ENCODE assay signal across 17 cellular contexts in the genomic region with DNA sequence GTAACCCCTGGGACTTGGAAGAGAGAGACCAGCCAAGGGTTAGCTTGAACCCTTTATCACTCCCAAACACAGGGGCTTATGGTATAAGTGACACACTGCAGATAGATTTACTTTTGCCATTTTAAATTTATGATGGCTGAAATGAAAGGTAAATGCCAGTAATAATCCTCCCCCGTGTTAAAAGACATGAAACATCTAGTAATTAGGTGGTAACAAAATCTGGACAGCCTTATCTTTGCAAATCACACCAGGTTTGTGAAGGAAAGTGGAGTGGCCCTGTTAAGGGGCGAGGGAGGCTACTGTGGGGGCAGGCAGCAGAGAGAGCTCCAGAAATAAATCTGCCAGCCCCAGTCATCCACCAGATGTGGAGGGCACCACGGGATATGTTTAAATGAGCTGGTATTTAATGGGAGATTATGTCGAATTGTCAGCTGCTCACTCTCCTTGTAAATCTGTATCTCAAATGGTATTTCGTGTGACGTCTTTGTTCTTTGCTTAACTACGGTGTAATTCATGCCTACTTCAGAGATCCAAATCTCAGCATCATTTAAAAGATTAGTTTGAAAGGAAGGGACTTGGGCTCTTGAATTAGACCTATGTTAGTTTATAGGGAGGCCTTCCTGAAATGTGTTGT.
A peak's percentile ranks its signal among the peaks of the same experiment; 100 is the strongest.
DNase-seq lines count a peak whose midpoint lies in the region; ATAC-seq and TF ChIP-seq lines count a peak whose summit lies in the region.
"Had no signal": no experiment of that assay in that cellular context is flagged by ENCODE, and none has a peak within 500 bp of the region (broad histone marks: within the 10 kb centered on the region; RNA-seq: fewer than 3 reads in every experiment).

No MANE protein-coding gene starts in this region.

- H3K36me3 Mint-ChIP-seq in WTC11 (no peaks in the 10 kb centered on the region), nephron (ENCODE audit: low read depth) (peaks cover 22% of the 10 kb centered on the region)
- peaks cover 11 to 44% of the 10 kb centered on the region in 2 donors for H3K36me3 Mint-ChIP-seq in CD4-positive, alpha-beta memory T cell

- no peaks in the 10 kb centered on the region for H3K9me3 ChIP-seq in HEK293 (ENCODE audit: control insufficient read depth, insufficient read depth, low read depth, low read length)
- no peaks in the 10 kb centered on the region for H3K9me3 ChIP-seq in CD4-positive, alpha-beta memory T cell (ENCODE audit: control insufficient read depth in 1 of 2, low read length in 2 of 2)
- H3K9me3 ChIP-seq: A549 had no signal

- H3K9me3 Mint-ChIP-seq in WTC11 = no peaks in the 10 kb centered on the region
- H3K9me3 Mint-ChIP-seq in nephron = no peaks in the 10 kb centered on the region
- peaks cover 0 to 2% (median 0%) of the 10 kb centered on the region in 8 donors for H3K9me3 Mint-ChIP-seq in CD4-positive, alpha-beta memory T cell
- H3K9me3 Mint-ChIP-seq: CD8-positive, alpha-beta memory T cell had no signal

- no peak for ATAC-seq in WTC11
- no peak for ATAC-seq in foreskin keratinocyte
- ATAC-seq in GM18498 (IDR thresholded peaks at IDR 0.05; ENCODE audit: unreplicated experiment) = no peak
- ATAC-seq: A549 had no signal

- H3K4me3 Mint-ChIP-seq in WTC11 (no peak overlapping the region), nephron (no peak overlapping the region)
- H3K4me3 Mint-ChIP-seq in CD4-positive, alpha-beta memory T cell = no peak overlapping the region
- H3K4me3 Mint-ChIP-seq: CD14-positive monocyte, IgD-negative memory B cell had no signal

- no peak overlapping the region for H3K27ac ChIP-seq in HEK293 (ENCODE audit: extremely low read depth, low read depth, low read length)
- H3K27ac ChIP-seq in foreskin keratinocyte = no peak overlapping the region
- H3K27ac ChIP-seq in CD4-positive, alpha-beta memory T cell (ENCODE audit: low read depth, low read length) = no peak overlapping the region
- H3K27ac ChIP-seq: A549, KMS-11 had no signal

- H3K27me3 ChIP-seq in foreskin keratinocyte = no peaks in the 10 kb centered on the region
- H3K27me3 ChIP-seq in CD4-positive, alpha-beta memory T cell (ENCODE audit: insufficient read depth, low read length) = no peaks in the 10 kb centered on the region

- H3K36me3 ChIP-seq in HEK293 (ENCODE audit: control insufficient read depth in 2 of 2, insufficient read depth in 1 of 2, low read length in 2 of 2) = peaks cover 0 to 3% of the 10 kb centered on the region in 2 experiments; a peak in 1 of 3 replicates
- no peaks in the 10 kb centered on the region for H3K36me3 ChIP-seq in CD4-positive, alpha-beta memory T cell (ENCODE audit: insufficient read depth, low read length)

- H3K27ac Mint-ChIP-seq in WTC11 (no peak overlapping the region), nephron (peak overlapping the region; percentile 20 to 75 (median 38))
- no peak overlapping the region for H3K27ac Mint-ChIP-seq in CD4-positive, alpha-beta memory T cell
- H3K27ac Mint-ChIP-seq: CD14-positive monocyte; CD8-positive, alpha-beta memory T cell; IgD-negative memory B cell had no signal

- intact Hi-C loops in CD4-positive, alpha-beta memory T cell (cut with micrococcal nuclease) = no loop called here

- DNase-seq in NCI-H524 treated with DMSO at 0.1 percent for 48 hours (lab: John Stamatoyannopoulos, UW) (peak; percentile 48), WTC11 (ENCODE audit: low spot score) (no peak), foreskin keratinocyte (no peak), DMS79 (lab: John Stamatoyannopoulos, UW) (no peak)
- DNase-seq in CD4-positive, alpha-beta memory T cell = no peak
- DNase-seq: CD8-positive, alpha-beta memory T cell; DMS153; DND-41; GDM1; HCEC 1CT had no signal

- no peaks in the 10 kb centered on the region for H3K4me1 ChIP-seq in HEK293 (ENCODE audit: control insufficient read depth, insufficient read depth, low read length)
- no peaks in the 10 kb centered on the region for H3K4me1 ChIP-seq in foreskin keratinocyte
- H3K4me1 ChIP-seq in CD4-positive, alpha-beta memory T cell (ENCODE audit: insufficient read depth, low read length) = no peaks in the 10 kb centered on the region
- H3K4me1 ChIP-seq: A549 had no signal

- H3K27me3 Mint-ChIP-seq in WTC11 (ENCODE audit: low read depth) (no peaks in the 10 kb centered on the region), nephron (ENCODE audit: low read depth) (no peaks in the 10 kb centered on the region)
- no peaks in the 10 kb centered on the region for H3K27me3 Mint-ChIP-seq in CD4-positive, alpha-beta memory T cell
- H3K27me3 Mint-ChIP-seq: CD8-positive, alpha-beta memory T cell; IgD-negative memory B cell had no signal

- H3K4me1 Mint-ChIP-seq in WTC11 (peaks cover 3% of the 10 kb centered on the region), nephron (peaks cover 31% of the 10 kb centered on the region)
- peaks cover 0 to 5% (median 2%) of the 10 kb centered on the region in 4 donors for H3K4me1 Mint-ChIP-seq in CD4-positive, alpha-beta memory T cell

- CTCF ChIA-PET in HEK293 (lab: Yijun Ruan, JAX) = interaction anchor here (0.6 to 2.5 kb wide), 3 partner anchors 10 to 190 kb away, joined by 4 to 7 read pairs (median 4); no protein-coding TSS in a partner anchor
- CTCF ChIA-PET in WTC11 (lab: Charles Lee) = no interaction called here
- CTCF ChIA-PET in CD4-positive, alpha-beta memory T cell (lab: Charles Lee; ENCODE audit: partially characterized antibody) = interaction anchor here (3.7 kb wide), 1 partner anchor 10 kb away, joined by 18 read pairs; no protein-coding TSS in a partner anchor

- POLR2A ChIA-PET in HEK293 (lab: Yijun Ruan, JAX) = no interaction called here
- POLR2A ChIA-PET in WTC11 (lab: Charles Lee) = no interaction called here
- POLR2A ChIA-PET in CD4-positive, alpha-beta memory T cell (lab: Charles Lee; ENCODE audit: partially characterized antibody) = no interaction called here

- no peak for TF ChIP-seq CTCF in HEK293 (tag by site-specific recombination; IDR thresholded peaks at IDR 0.05)
- no peak for TF ChIP-seq CTCF in WTC11 (IDR thresholded peaks at IDR 0.05)
- TF ChIP-seq CTCF in nephron (IDR thresholded peaks at IDR 0.05; ENCODE audit: unreplicated experiment in 3 of 3) = no peak
- TF ChIP-seq CTCF in foreskin keratinocyte (conservative IDR thresholded peaks at IDR 0.05) = no peak

- H3K4me3 ChIP-seq in HEK293 (ENCODE audit: low read depth, low read length) = no peak overlapping the region
- H3K4me3 ChIP-seq in CD4-positive, alpha-beta memory T cell (ENCODE audit: low read length in 2 of 2) = no peak overlapping the region
- H3K4me3 ChIP-seq: A549 had no signal

TF ChIP-seq in HEK293, 187 proteins besides CTCF, POLR2A, EP300 and RAD21 (continues in another document):
- TF ChIP-seq ZNF596 (tag by site-specific recombination; IDR thresholded peaks at IDR 0.05) (0 out of 2 replicates have a peak, but pooled peaks have one; percentile 26), ZNF341 (tag by site-specific recombination; IDR thresholded peaks at IDR 0.05; ENCODE audit: low read depth) (no peak), ZXDB (tag by site-specific recombination; IDR thresholded peaks at IDR 0.05) (0 out of 2 replicates have a peak, but pooled peaks have one; percentile 41)

TF ChIP-seq in WTC11, 78 proteins besides CTCF, POLR2A, EP300 and RAD21:
- TF ChIP-seq, protein P1, sequence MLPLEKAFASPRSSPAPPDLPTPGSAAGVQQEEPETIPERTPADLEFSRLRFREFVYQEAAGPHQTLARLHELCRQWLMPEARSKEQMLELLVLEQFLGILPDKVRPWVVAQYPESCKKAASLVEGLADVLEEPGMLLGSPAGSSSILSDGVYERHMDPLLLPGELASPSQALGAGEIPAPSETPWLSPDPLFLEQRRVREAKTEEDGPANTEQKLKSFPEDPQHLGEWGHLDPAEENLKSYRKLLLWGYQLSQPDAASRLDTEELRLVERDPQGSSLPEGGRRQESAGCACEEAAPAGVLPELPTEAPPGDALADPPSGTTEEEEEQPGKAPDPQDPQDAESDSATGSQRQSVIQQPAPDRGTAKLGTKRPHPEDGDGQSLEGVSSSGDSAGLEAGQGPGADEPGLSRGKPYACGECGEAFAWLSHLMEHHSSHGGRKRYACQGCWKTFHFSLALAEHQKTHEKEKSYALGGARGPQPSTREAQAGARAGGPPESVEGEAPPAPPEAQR (CRISPR knock-in tag; IDR thresholded peaks at IDR 0.05) = no peak
- TF ChIP-seq, protein P2, sequence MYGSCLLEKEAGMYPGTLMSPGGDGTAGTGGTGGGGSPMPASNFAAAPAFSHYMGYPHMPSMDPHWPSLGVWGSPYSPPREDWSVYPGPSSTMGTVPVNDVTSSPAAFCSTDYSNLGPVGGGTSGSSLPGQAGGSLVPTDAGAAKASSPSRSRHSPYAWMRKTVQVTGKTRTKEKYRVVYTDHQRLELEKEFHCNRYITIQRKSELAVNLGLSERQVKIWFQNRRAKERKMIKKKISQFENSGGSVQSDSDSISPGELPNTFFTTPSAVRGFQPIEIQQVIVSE (CRISPR knock-in tag; IDR thresholded peaks at IDR 0.05; ENCODE audit: borderline replicate concordance) = 0 out of 2 replicates have a peak, but pooled peaks have one; percentile 26
TF ChIP-seq in WTC11: peak in this region for 1.

Comparison
In these comparisons a context has a peak if more than half of its experiments do, and no peak if none do; other contexts are left out.
1. H3K27ac Mint-ChIP-seq: peak in nephron (3 of 3); none in WTC11 (single experiment) and CD4-positive, alpha-beta memory T cell (0 of 7).